8 cellular contexts compared by ENCODE assay signal in genomic region chr2:70086278-70086837, GRCh38. TPM values are rescaled to one million over a fixed set of nuclear protein-coding genes. Genes with fewer than 3 reads are reported as not detected.
A peak's percentile ranks its signal among the peaks of the same experiment; 100 is the strongest.
DNase-seq lines count a peak whose midpoint lies in the region; ATAC-seq and TF ChIP-seq lines count a peak whose summit lies in the region.

No MANE protein-coding gene starts in this region.

- no peaks in the 10 kb centered on the region for H3K36me3 ChIP-seq in colonic mucosa

- intact Hi-C loops in colonic mucosa (cut with DNase I) = loop anchor here (5.0 kb wide), 1 partner anchor 56 kb away; no protein-coding TSS in a partner anchor

- peak overlapping the region; percentile 99 for H3K27ac ChIP-seq in colonic mucosa

- peak overlapping the region; percentile 64 for H3K4me3 ChIP-seq in colonic mucosa

- no peak for TF ChIP-seq CTCF in colonic mucosa (IDR thresholded peaks at IDR 0.05)

- ATAC-seq in GM18867 (IDR thresholded peaks at IDR 0.05; ENCODE audit: unreplicated experiment) (peak; percentile 28), HG03103 (IDR thresholded peaks at IDR 0.05; ENCODE audit: low read depth, unreplicated experiment) (peak; percentile 6)

- in situ Hi-C loops in ACHN (cut with HindIII; ENCODE audit: low pct_ligation_motif_present, low pct_unique_long_range_greater_than_20kb, low sequenced_read_pairs) = no loop called here

- H3K9ac ChIP-seq in colonic mucosa (ENCODE audit: low read depth in 2 of 2, low read length in 2 of 2) = peak overlapping the region; percentile 85 to 97

- H3K4me1 ChIP-seq in colonic mucosa = peaks cover 9% of the 10 kb centered on the region

- no peaks in the 10 kb centered on the region for H3K27me3 ChIP-seq in colonic mucosa

- DNase-seq in ACHN (peak; percentile 69), NCI-H345 (lab: John Stamatoyannopoulos, UW) (peak; percentile 86), colonic mucosa (peak; percentile 71), left kidney (ENCODE audit: low read depth, low spot score) (peak; percentile 86)
- DNase-seq in activated CD4-positive, alpha-beta T cell treated with anti-CD3 and anti-CD28 coated beads for 4 hours = peak; percentile 69 to 77
- DNase-seq in stimulated activated CD4-positive, alpha-beta T cell treated with anti-CD3 and anti-CD28 coated beads, Interleukin-1b, Interleukin-23, amount 100 ng/mL, for 4 hours (ENCODE audit: low read depth in 2 of 2) = peak; percentile 54 to 60

- H3K9me3 ChIP-seq in colonic mucosa = no peaks in the 10 kb centered on the region

RNA-seq across cellular contexts. Expression of gene PCBP1, which starts 0.9 kb away (rescaled TPM):
- 100 to 1,000 TPM; 348 to 401 TPM for total RNA-seq in colonic mucosa

Comparison
In these comparisons a context has a peak if more than half of its experiments do, and no peak if none do; other contexts are left out.
1. Peak in every context shown above with its lines: DNase-seq, ATAC-seq, H3K4me3 ChIP-seq and H3K27ac ChIP-seq.